Comparison of ENCODE assay signal across 9 cellular contexts in genomic region chr19:8512115-8512967, GRCh38. TPM values are rescaled to one million over a fixed set of nuclear protein-coding genes. Genes with fewer than 3 reads are reported as not detected.
A peak's percentile ranks its signal among the peaks of the same experiment; 100 is the strongest.
DNase-seq lines count a peak whose midpoint lies in the region; ATAC-seq and TF ChIP-seq lines count a peak whose summit lies in the region.
"Had no signal": no experiment of that assay in that cellular context is flagged by ENCODE, and none has a peak within 500 bp of the region (broad histone marks: within the 10 kb centered on the region; RNA-seq: fewer than 3 reads in every experiment).

No MANE protein-coding gene starts in this region.

- H3K4me1 Mint-ChIP-seq in osteocyte (ENCODE audit: unreplicated experiment): peaks cover 17% of the 10 kb centered on the region

- TF ChIP-seq CTCF in cardiac fibroblast (IDR thresholded peaks at IDR 0.05; ENCODE audit: low read depth, low read length) (no peak), osteocyte (IDR thresholded peaks at IDR 0.05) (no peak)

- H3K36me3 Mint-ChIP-seq in osteocyte (ENCODE audit: unreplicated experiment): no peaks in the 10 kb centered on the region

- no peaks in the 10 kb centered on the region for H3K9me3 Mint-ChIP-seq in osteocyte (ENCODE audit: unreplicated experiment)

- DNase-seq in NOMO-1 treated with DMSO at 0.1 percent for 48 hours (lab: John Stamatoyannopoulos, UW; ENCODE audit: unreplicated experiment) (peak; percentile 16), NOMO-1 (lab: John Stamatoyannopoulos, UW; ENCODE audit: unreplicated experiment in 2 of 2) (no peak), MV-4-11 (lab: John Stamatoyannopoulos, UW) (peak; percentile 55), cardiac fibroblast (ENCODE audit: low read depth in 2 of 2) (peak; percentile 23 to 25), osteocyte (ENCODE audit: extremely low spot score, unreplicated experiment) (no peak), NCI-H2107 (lab: John Stamatoyannopoulos, UW) (no peak)
- no peak for DNase-seq in activated effector memory CD4-positive, alpha-beta T cell treated with Interleukin-2 at 50 U/mL for 16 hours

- no peak for ATAC-seq in HG02870 (IDR thresholded peaks at IDR 0.05; ENCODE audit: unreplicated experiment)

- peak overlapping the region; percentile 18 for H3K27ac Mint-ChIP-seq in osteocyte (ENCODE audit: unreplicated experiment)

- peak overlapping the region; percentile 52 for H3K4me3 Mint-ChIP-seq in osteocyte (ENCODE audit: unreplicated experiment)

- H3K4me3 ChIP-seq in cardiac fibroblast (replicated peaks in 1 of 2; ENCODE audit: low read depth in 2 of 2, low read length in 2 of 2): no peak overlapping the region

- peaks cover under 1% of the 10 kb centered on the region for H3K27me3 Mint-ChIP-seq in osteocyte (ENCODE audit: unreplicated experiment)

RNA-seq across cellular contexts. Expression of gene ZNF414, which starts 1.6 kb away (rescaled TPM):
- 23.9 and 29.9 TPM in 2 replicates for total RNA-seq in osteocyte

RNA-seq across cellular contexts. Expression of gene PRAM1, which starts 9.9 kb away (rescaled TPM):
- total RNA-seq in osteocyte: 0.24 and 0.42 TPM in 2 replicates
- total RNA-seq: pulmonary artery endothelial cell had no signal

Comparison
In these comparisons a context has a peak if more than half of its experiments do, and no peak if none do; other contexts are left out.
1. DNase-seq: peak in NOMO-1 treated with DMSO at 0.1 percent for 48 hours (single experiment), MV-4-11 (single experiment) and cardiac fibroblast (2 of 2); none in NOMO-1 (0 of 2), osteocyte (single experiment), NCI-H2107 (single experiment) and activated effector memory CD4-positive, alpha-beta T cell treated with Interleukin-2 at 50 U/mL for 16 hours (single experiment).